1 cellular context compared by ENCODE assay signal in genomic region chr2:157233506-157233905, GRCh38.
A peak's percentile ranks its signal among the peaks of the same experiment; 100 is the strongest.
TF ChIP-seq lines count a peak whose summit lies in the region.

No MANE protein-coding gene starts in this region.

TF ChIP-seq in IMR-90, 13 proteins besides CTCF, POLR2A, EP300 and RAD21:
- no peak for TF ChIP-seq RCOR1 (IDR thresholded peaks at IDR 0.05; ENCODE audit: insufficient replicate concordance, low read length)
- TF ChIP-seq RFX5 (IDR thresholded peaks at IDR 0.05; ENCODE audit: low read depth, low read length): no peak
- no peak for TF ChIP-seq BHLHE40 (IDR thresholded peaks at IDR 0.05; ENCODE audit: low read depth, low read length)
- TF ChIP-seq CEBPB (IDR thresholded peaks at IDR 0.05; ENCODE audit: low read depth, low read length): peak; percentile 86
